Comparison of ENCODE assay signal across 7 cellular contexts in the genomic region with DNA sequence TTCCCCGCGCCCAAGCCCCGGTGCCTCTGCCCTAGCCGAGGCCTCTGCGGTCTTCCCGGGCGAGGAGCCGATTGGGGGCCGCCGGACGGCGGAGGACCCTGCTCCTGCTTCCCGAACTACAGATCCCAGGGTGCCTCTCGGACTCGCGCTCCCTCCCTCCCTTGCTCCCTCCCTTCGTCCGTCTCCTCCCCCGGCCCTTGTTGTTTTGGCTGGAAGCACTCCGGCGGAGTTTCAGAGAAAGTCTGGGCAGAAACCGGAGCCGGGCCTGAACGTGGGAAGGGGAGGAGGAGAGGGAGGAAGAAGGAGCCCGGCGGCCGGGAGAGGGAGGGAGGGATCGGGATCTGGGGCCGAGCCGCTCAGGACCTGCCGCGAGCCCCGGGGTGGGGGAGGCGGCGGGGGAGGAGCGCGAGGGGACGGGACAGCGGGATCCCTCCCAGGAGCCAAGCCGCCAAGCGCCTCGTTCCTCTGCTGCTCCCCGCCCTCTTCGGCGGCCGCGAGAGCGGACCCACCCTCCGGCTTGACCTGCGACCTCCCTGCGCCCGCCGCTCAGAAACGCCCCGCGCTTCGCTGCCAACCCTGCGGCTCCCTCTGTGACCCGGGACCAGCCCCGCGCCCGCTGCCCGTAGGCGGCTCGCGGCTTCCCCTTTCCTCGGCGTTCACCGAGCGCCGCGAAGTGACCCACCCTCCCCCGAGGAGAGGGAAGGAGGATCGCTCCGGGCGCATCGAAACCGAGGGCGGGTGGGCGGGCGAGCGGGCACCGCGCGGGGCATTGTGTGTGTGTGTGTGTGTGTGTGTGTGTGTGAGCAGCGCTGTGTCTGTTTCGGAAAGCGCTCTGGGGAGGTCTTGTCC. TPM values are rescaled to one million over a fixed set of nuclear protein-coding genes. Genes with fewer than 3 reads are reported as not detected.
DNase-seq lines count a peak whose midpoint lies in the region; ATAC-seq, FAIRE-seq and TF ChIP-seq lines count a peak whose summit lies in the region.

No MANE protein-coding gene starts in this region.

- H3K9me3 ChIP-seq in body of pancreas, result no peaks in the 10 kb centered on the region

- no peaks in the 10 kb centered on the region for H3K27me3 ChIP-seq in body of pancreas
- H3K27me3 ChIP-seq in rectal smooth muscle tissue (ENCODE audit: control insufficient read depth, insufficient read depth, low read length), result no peaks in the 10 kb centered on the region

- TF ChIP-seq CTCF in body of pancreas (IDR thresholded peaks at IDR 0.05), result no peak

- H3K4me3 ChIP-seq in body of pancreas (peak overlapping the region; percentile 58 to 86), rectal smooth muscle tissue (ENCODE audit: low read length) (peak overlapping the region; percentile 84)

- H3K4me1 ChIP-seq in body of pancreas (peaks cover 19% of the 10 kb centered on the region), rectal smooth muscle tissue (ENCODE audit: control insufficient read depth, insufficient read depth, low read length) (peaks cover 4% of the 10 kb centered on the region)

- WGBS in body of pancreas, 2 donors, result 0 to 1% methylated on average over 37 to 86 of the region's 88 CpGs

- H3K36me3 ChIP-seq in body of pancreas (replicated peaks in 1 of 2; ENCODE audit: insufficient read depth in 1 of 2, low read depth in 2 of 2) (no peaks in the 10 kb centered on the region), rectal smooth muscle tissue (ENCODE audit: control insufficient read depth, insufficient read depth, low read length) (no peaks in the 10 kb centered on the region)

- ATAC-seq in GM21526 (IDR thresholded peaks at IDR 0.05; ENCODE audit: low FRiP score, unreplicated experiment) (peak; percentile 46), body of pancreas (peak; percentile 84)

- H3K27ac ChIP-seq in body of pancreas (peak overlapping the region; percentile 88 to 98 (median 96)), rectal smooth muscle tissue (ENCODE audit: low read depth, low read length) (peak overlapping the region; percentile 95)

- intact Hi-C loops in body of pancreas (cut with DNase I), result no loop called here

- peak; percentile 44 to 69 (median 56) for TF ChIP-seq POLR2A in body of pancreas (IDR thresholded peaks at IDR 0.05)

- DNase-seq in GM03348 (ENCODE audit: low spot score) (peak; percentile 94), HT1080 (ENCODE audit: low read depth) (peak; percentile 87), RCC 7860 (ENCODE audit: low spot score) (peak; percentile 30), body of pancreas (peak; percentile 84 to 89 (median 86)), hypothalamus (lab: John Stamatoyannopoulos, UW) (peak; percentile 35 to 97 (median 92))

- FAIRE-seq in RCC 7860 (lab: Jason Lieb, UNC), result no peak

- peak overlapping the region; percentile 81 for H3K9ac ChIP-seq in rectal smooth muscle tissue (ENCODE audit: low read length)

RNA-seq across cellular contexts. Expression of a gene that starts 0.5 kb away (rescaled TPM):
- 6.3 and 9.8 TPM in 2 replicates for total RNA-seq in HT1080 (2014; rRNA removed; shearing (Covaris generic))
- polyA plus RNA-seq in HT1080 (2015; cell fraction: cytosol; rRNA removed), result 2.7 and 5.2 TPM in 2 replicates
- polyA plus RNA-seq in HT1080 (2015; cell fraction: nucleus; rRNA removed), result 6.8 and 10.5 TPM in 2 replicates
- 10 to 100 TPM; 13.0 to 26.0 TPM for total RNA-seq in body of pancreas

Comparison
In these comparisons a context has a peak if more than half of its experiments do, and no peak if none do; other contexts are left out.
1. Peak in every context shown above with its lines: DNase-seq, ATAC-seq, H3K4me3 ChIP-seq and H3K27ac ChIP-seq.
2. DNase-seq: peak in every context shown above with its lines; median percentile 94 in GM03348; 92 in hypothalamus; 87 in HT1080; 86 in body of pancreas; 30 in RCC 7860.